8 cellular contexts compared by ENCODE assay signal in the genomic region with DNA sequence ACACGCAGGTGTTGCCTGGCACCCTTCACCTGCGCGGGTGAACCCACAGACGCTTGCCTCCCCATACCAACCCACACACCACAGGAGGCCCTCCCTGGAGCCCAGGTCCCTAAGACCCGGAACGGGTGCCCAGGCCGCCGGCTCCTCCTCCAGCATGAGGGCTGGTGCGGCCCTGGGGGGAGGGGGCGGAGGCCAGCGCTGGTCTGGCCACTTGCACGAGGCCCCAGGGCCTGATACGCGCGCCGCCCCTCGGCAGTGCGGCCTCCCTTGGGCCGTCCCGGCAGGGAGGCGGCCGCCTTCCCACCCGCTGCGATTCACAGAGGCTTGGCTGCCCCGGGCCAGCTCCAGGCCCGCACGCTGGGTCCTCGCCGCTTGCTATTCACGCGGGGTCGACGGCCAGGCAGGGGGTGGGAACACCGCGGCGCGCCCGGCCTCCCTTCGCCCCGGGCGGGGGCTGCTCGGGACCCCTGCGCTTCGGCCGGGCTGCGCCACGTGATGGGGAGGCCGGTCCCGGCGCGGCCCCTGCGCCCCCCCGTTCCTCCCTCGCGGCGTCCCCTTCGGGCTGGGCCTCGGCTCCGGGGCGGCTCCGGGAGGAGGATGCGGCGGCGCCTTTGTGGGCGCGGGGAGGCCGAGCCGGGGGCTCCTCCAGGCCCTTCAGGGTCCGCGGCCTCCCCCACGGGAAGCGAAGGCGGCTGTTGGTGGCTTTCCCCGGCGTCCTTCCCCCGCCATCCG. TPM values are rescaled to one million over a fixed set of nuclear protein-coding genes. Genes with fewer than 3 reads are reported as not detected.
DNase-seq lines count a peak whose midpoint lies in the region; ATAC-seq and TF ChIP-seq lines count a peak whose summit lies in the region.

No MANE protein-coding gene starts in this region.

- no peak for TF ChIP-seq CTCF in retinal pigment epithelial cell (conservative IDR thresholded peaks at IDR 0.05; ENCODE audit: low read depth, low read length)

- H3K27me3 ChIP-seq in adipocyte (replicated peaks; ENCODE audit: control insufficient read depth, insufficient read depth, low read length) (no peaks in the 10 kb centered on the region), right cardiac atrium (ENCODE audit: control insufficient read depth, insufficient read depth) (no peaks in the 10 kb centered on the region)

- DNase-seq in DMS53 (lab: John Stamatoyannopoulos, UW) = peak; percentile 84
- DNase-seq in NCI-H226 = peak; percentile 53
- DNase-seq in adipocyte (ENCODE audit: low read depth) = peak; percentile 76
- peak; percentile 61 to 84 (median 81) for DNase-seq in right cardiac atrium
- DNase-seq in retinal pigment epithelial cell (ENCODE audit: low read depth) = no peak
- DNase-seq in mucosa of gallbladder (ENCODE audit: low spot score) = no peak
- DNase-seq in MV-4-11 (lab: John Stamatoyannopoulos, UW) = no peak

- intact Hi-C loops in right cardiac atrium (cut with DNase I) = no loop called here

- H3K36me3 ChIP-seq in adipocyte (ENCODE audit: control insufficient read depth, insufficient read depth, low read length, severe bottlenecking) = peaks cover 41% of the 10 kb centered on the region

- ATAC-seq in GM21381 (IDR thresholded peaks at IDR 0.05; ENCODE audit: unreplicated experiment) (peak; percentile 2), right cardiac atrium (peak in 1 of 2 donors; percentile 1)

- WGBS in right cardiac atrium = under 1% methylated on average over 77 of the region's 77 CpGs

- H3K9ac ChIP-seq in adipocyte (ENCODE audit: low read length) = peak overlapping the region; percentile 98

- H3K4me3 ChIP-seq in adipocyte (ENCODE audit: low read length) = peak overlapping the region; percentile 95
- H3K4me3 ChIP-seq in right cardiac atrium (ENCODE audit: low read length) = peak overlapping the region; percentile 81
- H3K4me3 ChIP-seq in retinal pigment epithelial cell (ENCODE audit: low read length) = peak overlapping the region; percentile 74

- peak overlapping the region; percentile 81 for H3K27ac ChIP-seq in right cardiac atrium (ENCODE audit: low read length)

- H3K9me3 ChIP-seq in adipocyte (ENCODE audit: control insufficient read depth, low read length) = no peaks in the 10 kb centered on the region
- no peaks in the 10 kb centered on the region for H3K9me3 ChIP-seq in right cardiac atrium (ENCODE audit: control insufficient read depth, low read length)

- H3K4me1 ChIP-seq in adipocyte (ENCODE audit: control insufficient read depth, insufficient read depth, low read length) (peaks cover 33% of the 10 kb centered on the region), right cardiac atrium (ENCODE audit: control insufficient read depth, insufficient read depth, low read length) (peaks cover 6% of the 10 kb centered on the region)

RNA-seq across cellular contexts. Expression of a gene that starts 0.7 kb away (rescaled TPM):
- total RNA-seq in right cardiac atrium = 10 to 100 TPM; 14.3 to 71.8 (median 23.4) TPM
- polyA plus RNA-seq in right cardiac atrium = 86.3 TPM
- total RNA-seq in mucosa of gallbladder = 181 TPM

RNA-seq across cellular contexts. Expression of a gene that starts 31.7 kb away (rescaled TPM):
- 10 to 100 TPM; 51.3 to 63.1 (median 58.4) TPM for total RNA-seq in right cardiac atrium
- 82.1 TPM for polyA plus RNA-seq in right cardiac atrium
- total RNA-seq in mucosa of gallbladder = 92.4 TPM

RNA-seq across cellular contexts. Expression of a gene that starts 45.7 kb away (rescaled TPM):
- 10 to 100 TPM; 87.1 to 93.7 (median 90.6) TPM for total RNA-seq in right cardiac atrium
- polyA plus RNA-seq in right cardiac atrium = 75.1 TPM
- total RNA-seq in mucosa of gallbladder = 107 TPM

RNA-seq across cellular contexts. Expression of a gene that starts 45.7 kb away (rescaled TPM):
- total RNA-seq in right cardiac atrium = 10 to 100 TPM; 19.0 to 25.1 (median 20.2) TPM
- 25.4 TPM for polyA plus RNA-seq in right cardiac atrium
- total RNA-seq in mucosa of gallbladder = 51.6 TPM

RNA-seq across cellular contexts. Expression of a gene that starts 59.9 kb away (rescaled TPM):
- total RNA-seq in right cardiac atrium (100 to 1,000 TPM; 127 to 181 (median 168) TPM), mucosa of gallbladder (102 TPM)
- polyA plus RNA-seq in right cardiac atrium = 196 TPM

Comparison
In these comparisons a context has a peak if more than half of its experiments do, and no peak if none do; other contexts are left out.
1. DNase-seq: peak in DMS53 (single experiment), NCI-H226 (single experiment), adipocyte (single experiment) and right cardiac atrium (3 of 3); none in retinal pigment epithelial cell (single experiment), mucosa of gallbladder (single experiment) and MV-4-11 (single experiment).
2. Peak in every context shown above with its lines, with median percentiles within 50 percentile points of each other: H3K4me3 ChIP-seq.